Comparison of ENCODE assay signal across 9 cellular contexts in the genomic region with DNA sequence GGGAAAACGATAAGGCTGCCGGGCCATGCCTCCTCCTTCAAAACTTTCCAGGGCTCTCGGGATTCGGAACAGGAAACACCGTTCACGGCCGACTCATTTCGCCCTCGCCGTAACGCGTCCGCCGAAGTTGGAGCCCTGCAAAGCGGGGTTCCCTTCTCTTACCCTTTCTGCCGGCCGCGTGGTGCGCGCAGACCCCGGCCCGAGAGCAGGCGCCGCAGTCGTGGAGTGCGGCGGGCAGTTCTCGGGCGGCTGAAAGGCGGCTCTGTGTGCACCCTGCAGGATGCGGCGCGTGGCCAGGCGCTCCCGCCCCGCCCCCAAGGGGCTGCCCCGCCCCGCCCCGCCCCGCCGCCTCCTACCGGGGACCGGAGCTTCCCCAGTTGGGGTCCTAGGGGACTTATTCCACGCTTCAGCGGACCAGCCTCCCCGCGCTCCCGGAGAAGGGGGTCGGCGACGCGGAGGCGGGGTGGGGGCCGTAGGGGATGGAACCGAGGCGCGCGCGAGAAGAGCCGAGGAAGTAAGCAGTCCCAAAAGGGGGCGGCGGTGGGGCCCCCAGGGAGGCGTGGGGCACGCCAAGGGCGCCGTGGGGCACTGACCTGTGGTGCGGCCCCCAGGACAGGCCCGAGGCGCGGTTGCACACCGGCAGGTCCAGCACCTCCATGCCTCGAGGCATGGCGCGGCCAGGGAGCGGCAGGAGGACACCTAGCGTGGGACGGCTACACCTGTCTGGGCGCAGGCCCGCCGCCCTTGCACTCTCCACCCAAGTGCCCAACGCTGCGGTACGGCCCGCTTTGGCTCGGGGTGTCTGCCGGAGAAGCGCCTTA. TPM values are rescaled to one million over a fixed set of nuclear protein-coding genes. Genes with fewer than 3 reads are reported as not detected.
DNase-seq lines count a peak whose midpoint lies in the region; ATAC-seq, FAIRE-seq and TF ChIP-seq lines count a peak whose summit lies in the region.
"Had no signal": no experiment of that assay in that cellular context is flagged by ENCODE, and none has a peak within 500 bp of the region (broad histone marks: within the 10 kb centered on the region; RNA-seq: fewer than 3 reads in every experiment).

A gene (minus strand): TSS at position 268 of the 821 bp plus-strand sequence. CDS start 241 bp downstream, at position 27.

- H4K8ac ChIP-seq in IMR-90 (ENCODE audit: low read depth in 2 of 2, low read length in 2 of 2) = no peak within 1 kb of the TSS

- H2BK120ac ChIP-seq in IMR-90 (ENCODE audit: low read depth, low read length) = no peak within 1 kb of the TSS

- dilution Hi-C loops in IMR-90 (cut with HindIII; ENCODE audit: low sequenced_read_pairs, unreplicated experiment) = no loop called here

- H3K9me3 ChIP-seq in IMR-90 (ENCODE audit: control insufficient read depth, insufficient read depth, low read length) (peaks cover 1% of the 10 kb centered on the region; the same call in 1 of the 2 replicates), HepG2 (ENCODE audit: low read length) (no peaks in the 10 kb centered on the region)

- DNase-seq in GM06990 (ENCODE audit: extremely low read depth, insufficient read length) = peak; percentile 77
- peak; percentile 1 for DNase-seq in IMR-90
- peak in 1 of 2 donors; percentile 18 for DNase-seq in cardiac fibroblast (ENCODE audit: low read depth in 2 of 2)
- no peak for DNase-seq in HepG2 (ENCODE audit: low spot score)
- DNase-seq in stimulated activated effector memory CD8-positive, alpha-beta T cell treated with anti-CD3 and anti-CD28 coated beads, Interleukin-12 subunit alpha, Interleukin-12 subunit beta, amount 100 ng/mL, for 72 hours (ENCODE audit: low spot score in 2 of 2) = peak; percentile 49 to 79
- DNase-seq in G401 (ENCODE audit: low spot score) = no peak

- no peak within 1 kb of the TSS for H3K18ac ChIP-seq in IMR-90 (ENCODE audit: low read depth, low read length)

- H3K14ac ChIP-seq in IMR-90 (replicated peaks; ENCODE audit: low read depth, low read length) = no peak within 1 kb of the TSS

- H3K9me1 ChIP-seq in IMR-90 (ENCODE audit: insufficient read depth, low read length) = no peaks in the 10 kb centered on the region

- H3K36me3 Mint-ChIP-seq in stimulated activated effector memory CD8-positive, alpha-beta T cell treated with anti-CD3 and anti-CD28 coated beads, Interleukin-12 subunit alpha, Interleukin-12 subunit beta, amount 100 ng/mL, for 72 hours = peaks cover 13% of the 10 kb centered on the region

- H3K4ac ChIP-seq in IMR-90 (ENCODE audit: low read depth, low read length) = no peak within 1 kb of the TSS

- CTCF ChIA-PET in IMR-90 (lab: Yijun Ruan, JAX) (no interaction called here), HepG2 (lab: Yijun Ruan, JAX; ENCODE audit: low intra/inter-chr PET ratio, low total read pairs) (no interaction called here)

- H2AFZ ChIP-seq in IMR-90 (replicated peaks; ENCODE audit: low read length, poor library complexity) (peak within 1 kb of the TSS; percentile 86), HepG2 (ENCODE audit: low read length) (no peak within 1 kb of the TSS)

- H3K4me1 Mint-ChIP-seq in stimulated activated effector memory CD8-positive, alpha-beta T cell treated with anti-CD3 and anti-CD28 coated beads, Interleukin-12 subunit alpha, Interleukin-12 subunit beta, amount 100 ng/mL, for 72 hours = peaks cover 36% of the 10 kb centered on the region

- in situ Hi-C loops in IMR-90 (cut with MboI; ENCODE audit: low sequenced_read_pairs) = no loop called here
- in situ Hi-C loops in HepG2 (cut with HindIII; ENCODE audit: extremely low pct_ligation_motif_present, low pct_unique_long_range_greater_than_20kb) = no loop called here
- in situ Hi-C loops in G401 (cut with HindIII; ENCODE audit: low sequenced_read_pairs) = no loop called here

- H4K20me1 ChIP-seq in IMR-90 (ENCODE audit: insufficient read depth, low read length) (no peaks in the 10 kb centered on the region), HepG2 (ENCODE audit: insufficient read depth, low read length) (no peaks in the 10 kb centered on the region)

- no peak within 1 kb of the TSS for H3K9ac ChIP-seq in IMR-90 (ENCODE audit: low read depth, low read length)
- no peak within 1 kb of the TSS for H3K9ac ChIP-seq in HepG2 (ENCODE audit: insufficient read depth, low read depth, low read length)

- H3K4me3 ChIP-seq in GM06990 (replicated peaks; ENCODE audit: low read depth, low read length) = peak within 1 kb of the TSS; percentile 94
- H3K4me3 ChIP-seq in IMR-90 (ENCODE audit: insufficient read depth, low read depth, low read length) = peak within 1 kb of the TSS; percentile 58
- H3K4me3 ChIP-seq in cardiac fibroblast (replicated peaks in 1 of 2; ENCODE audit: low read depth in 2 of 2, low read length in 2 of 2) = peak within 1 kb of the TSS; percentile 52 to 58
- peak within 1 kb of the TSS in 1 of 3 experiments; percentile 23; a peak in 1 of 6 replicates for H3K4me3 ChIP-seq in HepG2 (replicated peaks in 1 of 3; ENCODE audit: insufficient read depth in 1 of 3, low read depth in 2 of 3, low read length in 3 of 3)

- FAIRE-seq in HepG2 (lab: Jason Lieb, UNC) = no peak

- H3K4me3 Mint-ChIP-seq in stimulated activated effector memory CD8-positive, alpha-beta T cell treated with anti-CD3 and anti-CD28 coated beads, Interleukin-12 subunit alpha, Interleukin-12 subunit beta, amount 100 ng/mL, for 72 hours = peak within 1 kb of the TSS; percentile 93

- H3K9me3 Mint-ChIP-seq in stimulated activated effector memory CD8-positive, alpha-beta T cell treated with anti-CD3 and anti-CD28 coated beads, Interleukin-12 subunit alpha, Interleukin-12 subunit beta, amount 100 ng/mL, for 72 hours = no peaks in the 10 kb centered on the region

- H3K27ac Mint-ChIP-seq in stimulated activated effector memory CD8-positive, alpha-beta T cell treated with anti-CD3 and anti-CD28 coated beads, Interleukin-12 subunit alpha, Interleukin-12 subunit beta, amount 100 ng/mL, for 72 hours = peak within 1 kb of the TSS; percentile 82

- H3K27ac ChIP-seq in IMR-90 (ENCODE audit: insufficient read depth, low read length) (no peak within 1 kb of the TSS), HepG2 (ENCODE audit: extremely low read length, insufficient read depth, low read length) (no peak within 1 kb of the TSS)

- H3K4me1 ChIP-seq in IMR-90 (ENCODE audit: control insufficient read depth, insufficient read depth, low read length) (peaks cover 2% of the 10 kb centered on the region; the same call in 1 of the 2 replicates), HepG2 (ENCODE audit: insufficient read depth, low read length) (no peaks in the 10 kb centered on the region)

- H3K27me3 ChIP-seq in GM06990 (replicated peaks; ENCODE audit: control insufficient read depth, insufficient read depth, low read length) (no peaks in the 10 kb centered on the region), IMR-90 (ENCODE audit: control insufficient read depth, insufficient read depth, low read length) (peaks cover 52% of the 10 kb centered on the region), HepG2 (ENCODE audit: control insufficient read depth in 1 of 2, insufficient read depth in 2 of 2, low read length in 2 of 2) (peaks cover 0 to 22% of the 10 kb centered on the region in 2 experiments)

- no peak within 1 kb of the TSS for H4K5ac ChIP-seq in IMR-90 (ENCODE audit: low read depth, low read length)

- peak within 1 kb of the TSS; percentile 15 for H2AK9ac ChIP-seq in IMR-90 (replicated peaks; ENCODE audit: low read depth, low read length, poor library complexity)

- H2BK5ac ChIP-seq in IMR-90 (ENCODE audit: low read depth, low read length, poor library complexity, severe bottlenecking) = no peak within 1 kb of the TSS

- H3K23ac ChIP-seq in IMR-90 (ENCODE audit: low read depth, low read length) = no peak within 1 kb of the TSS

- TF ChIP-seq POLR2A in IMR-90 (IDR thresholded peaks at IDR 0.05; ENCODE audit: low read depth, low read length) (no peak), HepG2 (IDR thresholded peaks at IDR 0.05; ENCODE audit: insufficient read depth in 1 of 2, low read depth in 2 of 2, low read length in 2 of 2) (no peak)

- peak; percentile 13 for TF ChIP-seq CTCF in GM06990 (IDR thresholded peaks at IDR 0.05; ENCODE audit: insufficient read depth, low read length, poor library complexity, severe bottlenecking)
- no peak for TF ChIP-seq CTCF in IMR-90 (conservative IDR thresholded peaks at IDR 0.05; ENCODE audit: low read depth, low read length)
- no peak for TF ChIP-seq CTCF in cardiac fibroblast (IDR thresholded peaks at IDR 0.05; ENCODE audit: low read depth, low read length)
- TF ChIP-seq CTCF in HepG2 (CRISPR knock-in tag; IDR thresholded peaks at IDR 0.05) = no peak

- peak within 1 kb of the TSS; percentile 91 for H3K4me2 ChIP-seq in IMR-90 (ENCODE audit: low read depth, low read length)
- peak within 1 kb of the TSS; percentile 32 for H3K4me2 ChIP-seq in HepG2 (ENCODE audit: low read depth, low read length)

- H2AK5ac ChIP-seq in IMR-90 (ENCODE audit: low read depth, low read length) = no peak within 1 kb of the TSS

- ATAC-seq in GM21529 (IDR thresholded peaks at IDR 0.05; ENCODE audit: unreplicated experiment) (peak; percentile 42), IMR-90 (ENCODE audit: low read depth) (peak; percentile 88), HepG2 (peak; percentile 84)
- ATAC-seq in stimulated activated effector memory CD8-positive, alpha-beta T cell treated with anti-CD3 and anti-CD28 coated beads, Interleukin-12 subunit alpha, Interleukin-12 subunit beta, amount 100 ng/mL, for 72 hours = peak; percentile 78

- H2BK20ac ChIP-seq in IMR-90 (ENCODE audit: low read depth, low read length) = no peak within 1 kb of the TSS

- intact Hi-C loops in IMR-90 (cut with micrococcal nuclease) (no loop called here), HepG2 (cut with micrococcal nuclease; ENCODE audit: unreplicated experiment) (no loop called here)
- intact Hi-C loops in T-helper 2 cell treated with Interferon-gamma antibody and Interleukin-4, amounts not matched to agents 100 ng/mL and 5 ng/mL, for 36 hours (cut with micrococcal nuclease) = loop anchor here (1.0 to 5.0 kb wide), 8 partner anchors 25 to 490 kb away; a partner anchor contains a TSS

- WGBS in IMR-90 (ENCODE audit: extremely low coverage in 2 of 2, insufficient read length in 1 of 2), 2 experiments = 1% methylated on average over 29 of the region's 87 CpGs; no CpG with 5 or more reads in 1 of the 2 experiments
- WGBS in HepG2 (ENCODE audit: low lambda C conversion rate) = 49% methylated on average over 42 of the region's 87 CpGs

- no TSS peak for BruUV-seq in IMR-90 (replicated peaks; lab: Mats Ljungman, UMichigan)
- no TSS peak for BruUV-seq in HepG2 (replicated peaks; lab: Mats Ljungman, UMichigan)

- TF ChIP-seq EP300 in HepG2 (IDR thresholded peaks at IDR 0.05; ENCODE audit: low read depth in 2 of 2, low read length in 2 of 2) (no peak), HepG2 (CRISPR knock-in tag; IDR thresholded peaks at IDR 0.05; ENCODE audit: borderline replicate concordance) (no peak)

- no peaks in the 10 kb centered on the region for H3K79me2 ChIP-seq in HepG2 (ENCODE audit: insufficient read depth, low read length)

- H4K91ac ChIP-seq in IMR-90 (ENCODE audit: insufficient read depth, low read depth, low read length) = no peak within 1 kb of the TSS

- H3K36me3 ChIP-seq in GM06990 (ENCODE audit: control insufficient read depth, insufficient read depth, low read length) (no peaks in the 10 kb centered on the region), IMR-90 (ENCODE audit: control insufficient read depth, insufficient read depth, low read length) (no peaks in the 10 kb centered on the region), HepG2 (replicated peaks in 1 of 2; ENCODE audit: control insufficient read depth in 1 of 2, insufficient read depth in 2 of 2, low read length in 2 of 2) (no peaks in the 10 kb centered on the region)

- H3K79me1 ChIP-seq in IMR-90 (ENCODE audit: low read depth in 1 of 2, low read length in 2 of 2) = no peaks in the 10 kb centered on the region

- TF ChIP-seq RAD21 in IMR-90 (IDR thresholded peaks at IDR 0.05; ENCODE audit: low read length) = no peak
- no peak for TF ChIP-seq RAD21 in HepG2 (CRISPR knock-in tag; IDR thresholded peaks at IDR 0.05)

- H3K56ac ChIP-seq in IMR-90 (ENCODE audit: extremely low read depth, insufficient read depth, low read length) = no peak within 1 kb of the TSS

- POLR2A ChIA-PET in IMR-90 (lab: Charles Lee; ENCODE audit: unreplicated experiment) = no interaction called here
- POLR2A ChIA-PET in HepG2 (lab: Yijun Ruan, JAX) = no interaction called here

- H2BK15ac ChIP-seq in IMR-90 (ENCODE audit: low read depth, low read length) = no peak within 1 kb of the TSS

RNA-seq across cellular contexts. Expression of the gene that starts here (rescaled TPM):
- total RNA-seq in IMR-90 (2012; rRNA removed) = 0.54 and 1.1 TPM in 2 replicates
- polyA plus RNA-seq in IMR-90 (2012; rRNA removed) = 0.27 and 0.43 TPM in 2 replicates
- 0.08 and 0.11 TPM in 2 replicates for polyA plus RNA-seq in IMR-90 (2012; cell fraction: cytosol; rRNA removed)
- polyA plus RNA-seq in IMR-90 (2012; cell fraction: nucleus; rRNA removed; ENCODE audit: low replicate concordance) = 0.24 and 1.5 TPM in 2 replicates
- total RNA-seq in T-helper 2 cell treated with Interferon-gamma antibody and Interleukin-4, amounts not matched to agents 100 ng/mL and 5 ng/mL, for 36 hours = 41.5 and 42.7 TPM in 2 replicates
- not detected in 2 replicates for total RNA-seq in HepG2 (2016; rRNA removed; fragmentation: Illumina TruSeq; extraction: Trizol)
- total RNA-seq in HepG2 (2016; cell fraction: cytosol; rRNA removed; fragmentation: Illumina TruSeq; extraction: Trizol; ENCODE audit: low read depth) = not detected in 2 replicates
- total RNA-seq in HepG2 (2016; cell fraction: insoluble cytoplasmic fraction; rRNA removed; fragmentation: Illumina TruSeq; extraction: Trizol) = not detected in 2 replicates
- not detected in 2 replicates for total RNA-seq in HepG2 (2016; cell fraction: membrane; rRNA removed; fragmentation: Illumina TruSeq; extraction: Trizol)
- not detected in 2 replicates for total RNA-seq in HepG2 (2016; cell fraction: nucleus; rRNA removed; fragmentation: Illumina TruSeq; extraction: Trizol)
- polyA plus RNA-seq in HepG2 (2011; rRNA removed) = not detected in 2 replicates
- polyA plus RNA-seq in HepG2 (2011; cell fraction: cytosol; rRNA removed) = not detected in 2 replicates
- 0.27 TPM in 1 of 2 replicates, not detected in the other for polyA plus RNA-seq in HepG2 (2011; cell fraction: nucleus; rRNA removed)
- not detected in 2 replicates for polyA plus RNA-seq in HepG2 (2012)
- not detected in 2 replicates for polyA plus RNA-seq in HepG2 (2016; cell fraction: cytosol; fragmentation: Illumina TruSeq; extraction: Trizol; ENCODE audit: low read depth)
- polyA plus RNA-seq in HepG2 (2016; cell fraction: insoluble cytoplasmic fraction; fragmentation: Illumina TruSeq; extraction: Trizol; ENCODE audit: low read depth) = not detected in 2 replicates
- polyA plus RNA-seq in HepG2 (2016; cell fraction: membrane; fragmentation: Illumina TruSeq; extraction: Trizol; ENCODE audit: low read depth) = not detected in 2 replicates
- not detected in 2 replicates for polyA plus RNA-seq in HepG2 (2016; cell fraction: nucleus; fragmentation: Illumina TruSeq; extraction: Trizol; ENCODE audit: insufficient read depth, low read depth)
- polyA minus RNA-seq in HepG2 (2011; rRNA and poly(A)+ RNA removed; ENCODE audit: low replicate concordance) = not detected in 2 replicates
- polyA minus RNA-seq in HepG2 (2011; cell fraction: cytosol; rRNA and poly(A)+ RNA removed) = not detected in 2 replicates
- not detected in 2 replicates for polyA minus RNA-seq in HepG2 (2011; cell fraction: nucleus; rRNA and poly(A)+ RNA removed)
- 0.27 TPM in 1 of 2 replicates, not detected in the other for total RNA-seq in G401 (2014; rRNA removed; shearing (Covaris generic))
- total RNA-seq: lung microvascular endothelial cell had no signal

Comparison
In these comparisons a context has a peak if more than half of its experiments do, and no peak if none do; other contexts are left out.
1. RNA of the gene that starts here (total RNA-seq): 41.5 to 42.7 TPM in T-helper 2 cell treated with Interferon-gamma antibody and Interleukin-4, amounts not matched to agents 100 ng/mL and 5 ng/mL, for 36 hours; 0.54 to 1.1 TPM in IMR-90, 0.27 TPM in G401 and not detected in HepG2; every median in the first group is over 10 times any median in the second.
2. Peak in ATAC-seq and H3K4me2 ChIP-seq in HepG2; RNA of the gene not detected or under 1 TPM.
3. DNase-seq: peak in GM06990 (single experiment), IMR-90 (single experiment) and stimulated activated effector memory CD8-positive, alpha-beta T cell treated with anti-CD3 and anti-CD28 coated beads, Interleukin-12 subunit alpha, Interleukin-12 subunit beta, amount 100 ng/mL, for 72 hours (2 of 2); none in HepG2 (single experiment) and G401 (single experiment).
4. Peak in every context shown above with its lines, with median percentiles within 50 percentile points of each other: ATAC-seq.